Comparison of ENCODE assay signal across 2 cellular contexts in genomic region chr5:139693676-139694364, GRCh38.
A peak's percentile ranks its signal among the peaks of the same experiment; 100 is the strongest.
TF ChIP-seq lines count a peak whose summit lies in the region.

No MANE protein-coding gene starts in this region.

TF ChIP-seq in HepG2, 621 proteins besides CTCF, POLR2A, EP300 and RAD21:
- TF ChIP-seq BCL3 (CRISPR knock-in tag; IDR thresholded peaks at IDR 0.05) (0 out of 2 replicates have a peak, but pooled peaks have one; percentile 25), STAG1 (CRISPR knock-in tag; IDR thresholded peaks at IDR 0.05) (peak; percentile 30; the same call in 1 of the 2 replicates), DR1 (CRISPR knock-in tag; IDR thresholded peaks at IDR 0.05) (no peak), ZNF687 (CRISPR knock-in tag; IDR thresholded peaks at IDR 0.05) (peak; percentile 31; the same call in 1 of the 2 replicates), ZEB1 (IDR thresholded peaks at IDR 0.05; ENCODE audit: insufficient replicate concordance, low read depth) (peak; percentile 67), KDM5B (CRISPR knock-in tag; IDR thresholded peaks at IDR 0.05; ENCODE audit: borderline replicate concordance) (0 out of 2 replicates have a peak, but pooled peaks have one; percentile 29), ADNP (CRISPR knock-in tag; IDR thresholded peaks at IDR 0.05) (no peak), FOXO1 (CRISPR knock-in tag; IDR thresholded peaks at IDR 0.05) (0 out of 2 replicates have a peak, but pooled peaks have one; percentile 12)
TF ChIP-seq in HepG2: peak in this region for 6.

TF ChIP-seq in GM12878, 131 proteins besides CTCF, POLR2A, EP300 and RAD21:
- TF ChIP-seq NFYA (IDR thresholded peaks at IDR 0.05; ENCODE audit: borderline replicate concordance, low read depth, low read length) (no peak), MAX (IDR thresholded peaks at IDR 0.05; ENCODE audit: low read depth, low read length) (no peak), MXI1 (IDR thresholded peaks at IDR 0.05; ENCODE audit: low read depth, low read length) (no peak), IKZF2 (IDR thresholded peaks at IDR 0.05) (no peak), RBBP5 (conservative IDR thresholded peaks at IDR 0.05) (no peak), EED (IDR thresholded peaks at IDR 0.05; ENCODE audit: low read depth) (no peak), CBFB (IDR thresholded peaks at IDR 0.05; ENCODE audit: low read depth) (no peak), E4F1 (IDR thresholded peaks at IDR 0.05; ENCODE audit: borderline replicate concordance, partially characterized antibody) (no peak), HDGF (IDR thresholded peaks at IDR 0.05) (no peak), YBX1 (IDR thresholded peaks at IDR 0.05) (no peak), ZNF274 (IDR thresholded peaks at IDR 0.05; ENCODE audit: insufficient read depth, insufficient read length) (no peak)
- TF ChIP-seq, protein P1, sequence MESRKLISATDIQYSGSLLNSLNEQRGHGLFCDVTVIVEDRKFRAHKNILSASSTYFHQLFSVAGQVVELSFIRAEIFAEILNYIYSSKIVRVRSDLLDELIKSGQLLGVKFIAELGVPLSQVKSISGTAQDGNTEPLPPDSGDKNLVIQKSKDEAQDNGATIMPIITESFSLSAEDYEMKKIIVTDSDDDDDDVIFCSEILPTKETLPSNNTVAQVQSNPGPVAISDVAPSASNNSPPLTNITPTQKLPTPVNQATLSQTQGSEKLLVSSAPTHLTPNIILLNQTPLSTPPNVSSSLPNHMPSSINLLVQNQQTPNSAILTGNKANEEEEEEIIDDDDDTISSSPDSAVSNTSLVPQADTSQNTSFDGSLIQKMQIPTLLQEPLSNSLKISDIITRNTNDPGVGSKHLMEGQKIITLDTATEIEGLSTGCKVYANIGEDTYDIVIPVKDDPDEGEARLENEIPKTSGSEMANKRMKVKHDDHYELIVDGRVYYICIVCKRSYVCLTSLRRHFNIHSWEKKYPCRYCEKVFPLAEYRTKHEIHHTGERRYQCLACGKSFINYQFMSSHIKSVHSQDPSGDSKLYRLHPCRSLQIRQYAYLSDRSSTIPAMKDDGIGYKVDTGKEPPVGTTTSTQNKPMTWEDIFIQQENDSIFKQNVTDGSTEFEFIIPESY (IDR thresholded peaks at IDR 0.05): no peak
- TF ChIP-seq, protein P2, sequence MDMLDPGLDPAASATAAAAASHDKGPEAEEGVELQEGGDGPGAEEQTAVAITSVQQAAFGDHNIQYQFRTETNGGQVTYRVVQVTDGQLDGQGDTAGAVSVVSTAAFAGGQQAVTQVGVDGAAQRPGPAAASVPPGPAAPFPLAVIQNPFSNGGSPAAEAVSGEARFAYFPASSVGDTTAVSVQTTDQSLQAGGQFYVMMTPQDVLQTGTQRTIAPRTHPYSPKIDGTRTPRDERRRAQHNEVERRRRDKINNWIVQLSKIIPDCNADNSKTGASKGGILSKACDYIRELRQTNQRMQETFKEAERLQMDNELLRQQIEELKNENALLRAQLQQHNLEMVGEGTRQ (IDR thresholded peaks at IDR 0.05; ENCODE audit: borderline replicate concordance, low read depth, low read length): no peak
